ENCODE assay signal across 10 cellular contexts in the genomic region with DNA sequence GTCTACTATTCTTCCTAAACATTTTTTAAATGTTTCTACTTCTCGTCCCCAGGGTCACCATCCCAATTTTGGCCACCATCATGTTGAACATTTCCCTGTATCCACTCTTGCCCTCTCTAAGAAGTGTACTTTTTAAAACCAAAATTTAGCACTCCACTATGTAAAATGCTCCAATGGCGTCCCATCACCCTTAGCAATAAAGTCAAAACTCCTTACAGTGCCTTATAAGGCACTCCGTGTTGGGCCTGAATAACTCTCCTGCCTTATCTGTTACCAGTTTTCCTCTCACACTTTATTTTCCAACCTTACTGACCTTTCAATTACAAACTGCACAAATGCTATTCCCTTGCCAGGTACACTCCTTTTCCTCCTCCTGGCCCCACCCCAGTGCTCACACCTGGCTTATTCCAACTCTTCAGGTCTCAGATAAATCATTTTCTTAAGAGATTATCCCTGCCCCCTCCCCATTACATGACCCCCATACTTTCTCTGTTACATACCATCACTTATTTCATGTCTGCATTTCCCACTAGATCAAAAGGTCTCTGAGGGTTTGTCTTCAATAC. TPM values are rescaled to one million over a fixed set of nuclear protein-coding genes. Genes with fewer than 3 reads are reported as not detected.
A peak's percentile ranks its signal among the peaks of the same experiment; 100 is the strongest.
DNase-seq lines count a peak whose midpoint lies in the region; ATAC-seq and TF ChIP-seq lines count a peak whose summit lies in the region.
"Had no signal": no experiment of that assay in that cellular context is flagged by ENCODE, and none has a peak within 500 bp of the region (broad histone marks: within the 10 kb centered on the region; RNA-seq: fewer than 3 reads in every experiment).

No MANE protein-coding gene starts in this region.

- BruUV-seq in mammary epithelial cell (replicated peaks; lab: Mats Ljungman, UMichigan), result no TSS peak

- peak overlapping the region; percentile 90 for H3K4me3 ChIP-seq in AG04449 (ENCODE audit: low read depth, low read length)
- H3K4me3 ChIP-seq in HUES6 (ENCODE audit: low read depth, low read length), result peak overlapping the region; percentile 84
- H3K4me3 ChIP-seq in mammary epithelial cell (replicated peaks in 1 of 3; ENCODE audit: insufficient read depth in 1 of 3, low read depth in 2 of 3, low read length in 3 of 3), result peak overlapping the region; percentile 56 to 90 (median 69)

- dilution Hi-C loops in mammary epithelial cell (cut with HindIII; ENCODE audit: low sequenced_read_pairs), result no loop called here

- H3K27me3 Mint-ChIP-seq in naive B cell, result no peaks in the 10 kb centered on the region

- H3K9me3 ChIP-seq in HUES6 (ENCODE audit: control insufficient read depth, insufficient read depth, low read depth, low read length), result no peaks in the 10 kb centered on the region
- no peaks in the 10 kb centered on the region for H3K9me3 ChIP-seq in mammary epithelial cell (replicated peaks; ENCODE audit: insufficient read depth, low read length)
- H3K9me3 ChIP-seq: body of pancreas had no signal

- H3K4me3 Mint-ChIP-seq in naive B cell, result peak overlapping the region; percentile 89 to 96 (median 94)

- intact Hi-C loops in mammary epithelial cell (cut with micrococcal nuclease), result loop anchor here (10.0 kb wide), 1 partner anchor 124 kb away; no protein-coding TSS in a partner anchor

- ATAC-seq in naive B cell (ENCODE audit: low read depth in 2 of 2), result no peak
- ATAC-seq in HG02623 (IDR thresholded peaks at IDR 0.05; ENCODE audit: unreplicated experiment), result no peak
- no peak for ATAC-seq in GM19455 (IDR thresholded peaks at IDR 0.05; ENCODE audit: unreplicated experiment)

- in situ Hi-C loops in mammary epithelial cell (cut with MboI; ENCODE audit: low sequenced_read_pairs in 2 of 2), result no loop called here

- H3K9ac ChIP-seq in HUES6 (ENCODE audit: low read length), result no peak overlapping the region
- peak overlapping the region; percentile 72 for H3K9ac ChIP-seq in mammary epithelial cell (ENCODE audit: insufficient read depth, low read length)

- H3K4me1 ChIP-seq in HUES6 (ENCODE audit: control insufficient read depth, insufficient read depth, low read length) (no peaks in the 10 kb centered on the region), mammary epithelial cell (ENCODE audit: insufficient read depth, low read length) (peaks cover 16% of the 10 kb centered on the region)

- peak overlapping the region; percentile 97 for H3K4me2 ChIP-seq in mammary epithelial cell (ENCODE audit: insufficient read depth, low read depth, low read length)

- H3K79me2 ChIP-seq in mammary epithelial cell (ENCODE audit: insufficient read depth, low read length), result peaks cover 47% of the 10 kb centered on the region

- POLR2A ChIA-PET in AG04449 (lab: Yijun Ruan, JAX), result interaction anchor here (1.1 kb wide), 1 partner anchor 9 kb away, joined by 4 read pairs; no protein-coding TSS in a partner anchor

- no peaks in the 10 kb centered on the region for H3K9me3 Mint-ChIP-seq in naive B cell

- H3K27ac Mint-ChIP-seq in naive B cell, result peak overlapping the region; percentile 40 to 94 (median 92)

- no peaks in the 10 kb centered on the region for H4K20me1 ChIP-seq in mammary epithelial cell (ENCODE audit: insufficient read depth, low read length)

- DNase-seq in AG04449 (ENCODE audit: low read depth, low spot score), result no peak
- no peak for DNase-seq in mammary epithelial cell
- no peak for DNase-seq in naive B cell
- no peak for DNase-seq in HCEC 1CT
- DNase-seq in A172 (ENCODE audit: low spot score), result no peak
- DNase-seq: body of pancreas, NCI-H1694 had no signal

- H3K27me3 ChIP-seq in HUES6 (ENCODE audit: control insufficient read depth, insufficient read depth, low read length) (no peaks in the 10 kb centered on the region), mammary epithelial cell (ENCODE audit: insufficient read depth, low read length) (no peaks in the 10 kb centered on the region)
- H3K27me3 ChIP-seq: body of pancreas had no signal

- peak overlapping the region; percentile 62 for H2AFZ ChIP-seq in mammary epithelial cell (ENCODE audit: low read depth, low read length)

- peaks cover 31 to 49% (median 33%) of the 10 kb centered on the region in 3 donors for H3K4me1 Mint-ChIP-seq in naive B cell

- H3K36me3 ChIP-seq in HUES6 (ENCODE audit: control insufficient read depth, insufficient read depth, low read length) (peaks cover 3% of the 10 kb centered on the region; the same call in 1 of the 2 replicates), mammary epithelial cell (ENCODE audit: insufficient read depth, low read length) (peaks cover 7% of the 10 kb centered on the region)

- H3K27ac ChIP-seq in HUES6 (ENCODE audit: low read depth, low read length) (no peak overlapping the region), mammary epithelial cell (ENCODE audit: insufficient read depth, low read depth, low read length) (peak overlapping the region; percentile 53)

- CTCF ChIA-PET in AG04449 (lab: Yijun Ruan, JAX) (interaction anchor here (0.7 to 1.3 kb wide), 2 partner anchors 110 to 293 kb away, joined by 3 read pairs; no protein-coding TSS in a partner anchor), mammary epithelial cell (lab: Charles Lee; ENCODE audit: low non-redundant PET) (no interaction called here)

- 44% methylated on average over 3 of the region's 3 CpGs for WGBS in mammary epithelial cell (ENCODE audit: low coverage, missing lambda C conversion rate)

- peaks cover 0 to 13% of the 10 kb centered on the region in 2 donors for H3K36me3 Mint-ChIP-seq in naive B cell

- TF ChIP-seq CTCF in AG04449 (IDR thresholded peaks at IDR 0.05; ENCODE audit: insufficient read depth, low read length, missing control alignments) (no peak), mammary epithelial cell (conservative IDR thresholded peaks at IDR 0.05 in 1 of 2, IDR thresholded peaks at IDR 0.05 in 1 of 2; ENCODE audit: extremely low read depth in 1 of 2, insufficient read depth in 1 of 2, low read depth in 1 of 2, low read length in 2 of 2) (no peak)

RNA-seq across cellular contexts. Expression of a gene that starts 1.3 kb away (rescaled TPM):
- 10 to 100 TPM; 21.6 to 33.8 TPM for total RNA-seq in mammary epithelial cell
- polyA plus RNA-seq in mammary epithelial cell (15.8 TPM), naive B cell (ENCODE audit: low read depth in 6 of 6) (10 to 100 TPM in 1 of 6 donors, 1 to 10 TPM in 5; 6.3 to 10.5 (median 6.9) TPM)
- polyA minus RNA-seq in mammary epithelial cell, result 45.0 TPM
- total RNA-seq in A172 (2014; rRNA removed; shearing (Covaris generic)), result 14.1 and 19.8 TPM in 2 replicates
